In genomic region chr14:45373877-45374276, GRCh38 we compare ENCODE assay signal across 2 cellular contexts.
TF ChIP-seq lines count a peak whose summit lies in the region.

No MANE protein-coding gene starts in this region.

TF ChIP-seq in WTC11, 78 proteins besides CTCF, POLR2A, EP300 and RAD21 (continued from another document):
- no peak for TF ChIP-seq ATF6 (CRISPR knock-in tag; IDR thresholded peaks at IDR 0.05)
- TF ChIP-seq E2F1 (CRISPR knock-in tag; IDR thresholded peaks at IDR 0.05), result no peak
- no peak for TF ChIP-seq ZNF281 (CRISPR knock-in tag; IDR thresholded peaks at IDR 0.05)
- TF ChIP-seq CDX4 (CRISPR knock-in tag; IDR thresholded peaks at IDR 0.05; ENCODE audit: borderline replicate concordance), result no peak
- TF ChIP-seq ERG (CRISPR knock-in tag; IDR thresholded peaks at IDR 0.05), result no peak
- TF ChIP-seq FOXK1 (CRISPR knock-in tag; IDR thresholded peaks at IDR 0.05), result no peak
- no peak for TF ChIP-seq EMX1 (CRISPR knock-in tag; IDR thresholded peaks at IDR 0.05)
- no peak for TF ChIP-seq OVOL2 (CRISPR knock-in tag; IDR thresholded peaks at IDR 0.05; ENCODE audit: borderline replicate concordance)
- no peak for TF ChIP-seq ESRRA (CRISPR knock-in tag; IDR thresholded peaks at IDR 0.05; ENCODE audit: borderline replicate concordance)
- TF ChIP-seq NR1H2 (CRISPR knock-in tag; IDR thresholded peaks at IDR 0.05), result no peak
- no peak for TF ChIP-seq CREM (CRISPR knock-in tag; IDR thresholded peaks at IDR 0.05)
- TF ChIP-seq ZBTB43 (CRISPR knock-in tag; IDR thresholded peaks at IDR 0.05), result no peak
- TF ChIP-seq IRF1 (CRISPR knock-in tag; IDR thresholded peaks at IDR 0.05), result no peak
- TF ChIP-seq GRHL2 (CRISPR knock-in tag; IDR thresholded peaks at IDR 0.05; ENCODE audit: insufficient replicate concordance, severe bottlenecking), result no peak

TF ChIP-seq in SK-N-SH treated with all-trans-retinoic acid at 6 μM for 48 hours, 23 proteins besides CTCF, POLR2A, EP300 and RAD21 (continued from another document):
- no peak for TF ChIP-seq TSHZ2 (CRISPR knock-in tag; IDR thresholded peaks at IDR 0.05)
- TF ChIP-seq ZFP30 (CRISPR knock-in tag; IDR thresholded peaks at IDR 0.05), result no peak
- TF ChIP-seq ZC3H10 (CRISPR knock-in tag; IDR thresholded peaks at IDR 0.05), result no peak
